17 cellular contexts compared by ENCODE assay signal in genomic region chr17:73371846-73372245, GRCh38.
"Had no signal": no experiment of that assay in that cellular context is flagged by ENCODE, and none has a peak within 500 bp of the region (broad histone marks: within the 10 kb centered on the region; RNA-seq: fewer than 3 reads in every experiment).

No MANE protein-coding gene starts in this region.

- H3K36me3 ChIP-seq: brain microvascular endothelial cell, esophagus squamous epithelium had no signal

- H3K27me3 Mint-ChIP-seq: activated B cell treated with CpG ODN at 0.5 μM for 24 hours; stimulated activated memory B cell treated with anti-CD40 and anti-IgM and Interleukin-4, amounts not matched to agents 10 μg/mL and 1 μg/mL and 100 μg/mL, for 72 hours had no signal

- H3K4me1 Mint-ChIP-seq: activated CD4-positive, alpha-beta T cell treated with anti-CD3 and anti-CD28 coated beads, Interleukin-2, amount 10 ng/mL, durations not matched to agents 7 days and 5 days; stimulated activated memory B cell treated with anti-CD40 and anti-IgM and Interleukin-4, amounts not matched to agents 10 μg/mL and 1 μg/mL and 100 μg/mL, for 72 hours had no signal

- H3K4me3 Mint-ChIP-seq: activated B cell treated with CpG ODN at 0.5 μM for 24 hours; activated CD4-positive, alpha-beta T cell treated with anti-CD3 and anti-CD28 coated beads, Interleukin-2, amount 10 ng/mL, durations not matched to agents 7 days and 5 days; activated naive CD8-positive, alpha-beta T cell treated with anti-CD3 and anti-CD28 coated beads, Interleukin-2, amount 10 ng/mL, durations not matched to agents 7 days and 5 days; naive thymus-derived CD4-positive, alpha-beta T cell; stimulated activated memory B cell treated with anti-CD40 and anti-IgM and Interleukin-4, amounts not matched to agents 10 μg/mL and 1 μg/mL and 100 μg/mL, for 72 hours had no signal

- ATAC-seq: left lobe of liver; mucosa of descending colon; naive thymus-derived CD4-positive, alpha-beta T cell; stimulated activated memory B cell treated with anti-CD40 and anti-IgM and Interleukin-4, amounts not matched to agents 10 μg/mL and 1 μg/mL and 100 μg/mL, for 72 hours had no signal

- H3K27ac Mint-ChIP-seq: activated B cell treated with CpG ODN at 0.5 μM for 24 hours; activated CD4-positive, alpha-beta T cell treated with anti-CD3 and anti-CD28 coated beads, Interleukin-2, amount 10 ng/mL, durations not matched to agents 7 days and 5 days; activated naive CD8-positive, alpha-beta T cell treated with anti-CD3 and anti-CD28 coated beads, Interleukin-2, amount 10 ng/mL, durations not matched to agents 7 days and 5 days; naive thymus-derived CD4-positive, alpha-beta T cell; stimulated activated memory B cell treated with anti-CD40 and anti-IgM and Interleukin-4, amounts not matched to agents 10 μg/mL and 1 μg/mL and 100 μg/mL, for 72 hours had no signal

- H2AFZ ChIP-seq: parathyroid adenoma had no signal

- H3K27me3 ChIP-seq: brain microvascular endothelial cell had no signal

- DNase-seq: activated B cell treated with CpG ODN at 0.5 μM for 24 hours; activated CD4-positive, alpha-beta T cell treated with anti-CD3 and anti-CD28 coated beads, Interleukin-2, amount 10 ng/mL, durations not matched to agents 7 days and 5 days; activated naive CD4-positive, alpha-beta T cell; activated naive CD8-positive, alpha-beta T cell treated with anti-CD3 and anti-CD28 coated beads, Interleukin-2, amount 10 ng/mL, durations not matched to agents 7 days and 5 days; cortex of kidney; effector CD4-positive, alpha-beta T cell; esophagus squamous epithelium; hippocampal formation; mucosa of descending colon; naive thymus-derived CD4-positive, alpha-beta T cell; retina had no signal

- H3K79me2 ChIP-seq: parathyroid adenoma had no signal

- H3K4me3 ChIP-seq: esophagus squamous epithelium, mucosa of descending colon had no signal

- H3K9me3 Mint-ChIP-seq: activated B cell treated with CpG ODN at 0.5 μM for 24 hours; activated CD4-positive, alpha-beta T cell treated with anti-CD3 and anti-CD28 coated beads, Interleukin-2, amount 10 ng/mL, durations not matched to agents 7 days and 5 days; activated naive CD8-positive, alpha-beta T cell treated with anti-CD3 and anti-CD28 coated beads, Interleukin-2, amount 10 ng/mL, durations not matched to agents 7 days and 5 days; naive thymus-derived CD4-positive, alpha-beta T cell; stimulated activated memory B cell treated with anti-CD40 and anti-IgM and Interleukin-4, amounts not matched to agents 10 μg/mL and 1 μg/mL and 100 μg/mL, for 72 hours had no signal

- H3K9ac ChIP-seq: parathyroid adenoma had no signal

- H3K9me3 ChIP-seq: esophagus squamous epithelium, mucosa of descending colon had no signal

- H3K27ac ChIP-seq: brain microvascular endothelial cell, esophagus squamous epithelium, parathyroid adenoma had no signal

- FAIRE-seq: endothelial cell of umbilical vein, keratinocyte had no signal

- H3K4me1 ChIP-seq: parathyroid adenoma had no signal
